Comparison of ENCODE assay signal across 8 cellular contexts in the genomic region with DNA sequence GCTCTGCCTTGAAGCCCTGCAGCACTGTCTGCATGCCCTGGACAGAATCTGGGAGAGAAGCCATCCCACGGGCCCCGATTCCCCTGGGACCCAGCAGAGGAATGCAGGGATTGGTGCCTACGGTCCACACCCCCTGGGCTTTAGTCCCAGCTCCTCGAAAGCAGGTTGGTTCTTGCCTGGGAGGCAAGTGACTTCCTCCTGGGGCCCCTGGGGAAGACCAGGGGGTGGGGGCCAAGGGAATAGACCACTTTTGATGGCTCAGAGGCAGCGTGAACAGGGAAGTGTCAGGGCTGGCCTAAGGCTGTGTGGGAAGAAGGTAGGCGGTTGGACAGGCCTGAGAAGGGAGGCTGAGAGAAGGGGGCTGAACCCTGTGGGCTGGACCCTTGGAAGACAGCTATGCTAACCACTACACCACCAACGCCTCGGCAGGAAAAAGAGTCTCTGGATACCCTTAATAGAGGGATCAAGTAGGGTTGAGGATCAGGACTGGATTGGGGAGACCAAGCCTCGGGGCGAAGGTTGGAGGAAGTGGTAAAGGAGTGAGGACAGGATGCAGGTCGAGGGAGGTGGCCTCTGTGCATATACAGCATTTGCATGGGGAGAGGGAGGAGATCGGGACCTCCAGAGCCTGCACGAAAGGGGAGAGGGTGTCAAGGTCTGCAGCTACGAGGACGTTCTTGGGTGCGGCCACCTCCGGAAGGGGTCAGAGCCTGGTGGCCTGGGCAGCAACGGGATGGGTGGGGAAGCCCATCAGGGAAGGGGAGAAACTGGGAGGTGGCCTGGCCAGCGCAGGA. TPM values are rescaled to one million over a fixed set of nuclear protein-coding genes. Genes with fewer than 3 reads are reported as not detected.
DNase-seq lines count a peak whose midpoint lies in the region; ATAC-seq, FAIRE-seq and TF ChIP-seq lines count a peak whose summit lies in the region.

No MANE protein-coding gene starts in this region.

- FAIRE-seq in A549 (lab: Jason Lieb, UNC), result no peak

- H3K27ac Mint-ChIP-seq in activated T-helper 2 cell treated with anti-CD3 and anti-CD28 coated beads, Interferon-gamma antibody, Interleukin-2, Interleukin-4, amounts not matched to agents 10 μg/mL and 5 μg/mL and 100 μg/mL, durations not matched to agents 14 hours and 24 hours and 36 hours, result peak overlapping the region; percentile 95

- no peak for TF ChIP-seq EP300 in A549 (IDR thresholded peaks at IDR 0.05)

- H3K4me3 Mint-ChIP-seq in activated T-helper 2 cell treated with anti-CD3 and anti-CD28 coated beads, Interferon-gamma antibody, Interleukin-2, Interleukin-4, amounts not matched to agents 10 μg/mL and 5 μg/mL and 100 μg/mL, durations not matched to agents 14 hours and 24 hours and 36 hours (ENCODE audit: low read depth), result peak overlapping the region; percentile 100

- POLR2A ChIA-PET in A549 (lab: Yijun Ruan, JAX), result no interaction called here

- peak overlapping the region; percentile 86 to 94 for H3K27ac ChIP-seq in A549
- peak overlapping the region; percentile 89 to 97 (median 94) for H3K27ac ChIP-seq in heart right ventricle
- peak overlapping the region; percentile 86 for H3K27ac ChIP-seq in rectal smooth muscle tissue (ENCODE audit: low read depth, low read length)

- H3K27me3 Mint-ChIP-seq in activated T-helper 2 cell treated with anti-CD3 and anti-CD28 coated beads, Interferon-gamma antibody, Interleukin-2, Interleukin-4, amounts not matched to agents 10 μg/mL and 5 μg/mL and 100 μg/mL, durations not matched to agents 14 hours and 24 hours and 36 hours (ENCODE audit: low read depth), result no peaks in the 10 kb centered on the region

- peak overlapping the region; percentile 95 for H3K4me2 ChIP-seq in A549

- peak overlapping the region; percentile 79 for H3K4me3 ChIP-seq in A549
- peak overlapping the region; percentile 81 for H3K4me3 ChIP-seq in GM12865 (ENCODE audit: low read depth, low read length)
- H3K4me3 ChIP-seq in heart right ventricle, result peak overlapping the region; percentile 76 to 97 (median 91)
- peak overlapping the region; percentile 87 for H3K4me3 ChIP-seq in rectal smooth muscle tissue (ENCODE audit: low read length)

- H3K4me1 ChIP-seq in A549, result peaks cover 33% of the 10 kb centered on the region
- H3K4me1 ChIP-seq in heart right ventricle, result peaks cover 10 to 39% (median 24%) of the 10 kb centered on the region in 9 donors
- H3K4me1 ChIP-seq in rectal smooth muscle tissue (ENCODE audit: control insufficient read depth, insufficient read depth, low read length), result peaks cover 8% of the 10 kb centered on the region

- TF ChIP-seq POLR2A in A549 (IDR thresholded peaks at IDR 0.05; ENCODE audit: low read length), result no peak

- intact Hi-C loops in activated T-helper 2 cell treated with anti-CD3 and anti-CD28 coated beads, Interferon-gamma antibody, Interleukin-2, Interleukin-4, amounts not matched to agents 10 μg/mL and 5 μg/mL and 100 μg/mL, durations not matched to agents 14 hours and 24 hours and 36 hours (cut with micrococcal nuclease), result loop anchor here (1.0 to 5.0 kb wide), 3 partner anchors 53 to 356 kb away; a partner anchor contains a TSS
- intact Hi-C loops in heart right ventricle (cut with DNase I), result loop anchor here in 3 of 10 donors (5.0 kb wide), 2 partner anchors 46 to 51 kb away; a partner anchor contains a TSS

- H3K9ac ChIP-seq in rectal smooth muscle tissue (ENCODE audit: low read length), result peak overlapping the region; percentile 74

- CTCF ChIA-PET in A549 (lab: Yijun Ruan, JAX), result interaction anchor here (1.1 to 2.3 kb wide), 6 partner anchors 9 to 153 kb away, joined by 3 to 8 read pairs (median 5); a partner anchor contains a TSS

- 2% methylated on average over 19 of the region's 19 CpGs for WGBS in A549 (ENCODE audit: missing lambda C conversion rate)
- 2 to 3% methylated on average over 19 of the region's 19 CpGs for WGBS in heart right ventricle, 2 donors

- peaks cover 12% of the 10 kb centered on the region for H3K4me1 Mint-ChIP-seq in activated T-helper 2 cell treated with anti-CD3 and anti-CD28 coated beads, Interferon-gamma antibody, Interleukin-2, Interleukin-4, amounts not matched to agents 10 μg/mL and 5 μg/mL and 100 μg/mL, durations not matched to agents 14 hours and 24 hours and 36 hours (ENCODE audit: low read depth)

- DNase-seq in A549 (ENCODE audit: low read depth in 1 of 2, low spot score in 1 of 2) (no peak), GM12865 (ENCODE audit: low read depth) (peak; percentile 79), HK-2 (ENCODE audit: unreplicated experiment) (peak; percentile 28), heart right ventricle (peak in 1 of 2 donors; percentile 41), activated gamma-delta T cell treated with Interleukin-2 at 50 U/mL for 16 hours (no peak)
- DNase-seq in activated T-helper 2 cell treated with anti-CD3 and anti-CD28 coated beads, Interferon-gamma antibody, Interleukin-2, Interleukin-4, amounts not matched to agents 10 μg/mL and 5 μg/mL and 100 μg/mL, durations not matched to agents 14 hours and 24 hours and 36 hours (ENCODE audit: low spot score), result peak; percentile 30

- TF ChIP-seq CTCF in A549 (IDR thresholded peaks at IDR 0.05), result no peak
- TF ChIP-seq CTCF in GM12865 (IDR thresholded peaks at IDR 0.05; ENCODE audit: insufficient read depth, low read depth, low read length, missing control alignments), result no peak
- TF ChIP-seq CTCF in heart right ventricle (IDR thresholded peaks at IDR 0.05), result no peak

- H3K36me3 ChIP-seq in heart right ventricle (peaks cover 0 to 43% (median 18%) of the 10 kb centered on the region in 9 donors), rectal smooth muscle tissue (ENCODE audit: control insufficient read depth, insufficient read depth, low read length) (peaks cover 19% of the 10 kb centered on the region)

- TF ChIP-seq RAD21 in A549 (conservative IDR thresholded peaks at IDR 0.05 in 1 of 2, IDR thresholded peaks at IDR 0.05 in 1 of 2), result no peak

- no peaks in the 10 kb centered on the region for H3K9me3 Mint-ChIP-seq in activated T-helper 2 cell treated with anti-CD3 and anti-CD28 coated beads, Interferon-gamma antibody, Interleukin-2, Interleukin-4, amounts not matched to agents 10 μg/mL and 5 μg/mL and 100 μg/mL, durations not matched to agents 14 hours and 24 hours and 36 hours

- H3K9me3 ChIP-seq in A549 (no peaks in the 10 kb centered on the region), heart right ventricle (no peaks in the 10 kb centered on the region)

- 0 out of 6 replicates have a peak, but pooled peaks of 1 of the 2 experiments have one; percentile 3 for ATAC-seq in A549
- peak in 5 of 8 donors; percentile 0 to 14 (median 6) for ATAC-seq in heart right ventricle
- no peak for ATAC-seq in HG03095 (IDR thresholded peaks at IDR 0.05; ENCODE audit: unreplicated experiment)

- H3K36me3 Mint-ChIP-seq in activated T-helper 2 cell treated with anti-CD3 and anti-CD28 coated beads, Interferon-gamma antibody, Interleukin-2, Interleukin-4, amounts not matched to agents 10 μg/mL and 5 μg/mL and 100 μg/mL, durations not matched to agents 14 hours and 24 hours and 36 hours (ENCODE audit: low read depth), result peaks cover 27% of the 10 kb centered on the region

- no peaks in the 10 kb centered on the region for H3K27me3 ChIP-seq in heart right ventricle
- no peaks in the 10 kb centered on the region for H3K27me3 ChIP-seq in rectal smooth muscle tissue (ENCODE audit: control insufficient read depth, insufficient read depth, low read length)

TF ChIP-seq in A549, 52 proteins besides CTCF, POLR2A, EP300 and RAD21 (continues in another document):
- TF ChIP-seq PHF8 (IDR thresholded peaks at IDR 0.05; ENCODE audit: borderline replicate concordance, low read depth), result no peak
- TF ChIP-seq, protein P1, sequence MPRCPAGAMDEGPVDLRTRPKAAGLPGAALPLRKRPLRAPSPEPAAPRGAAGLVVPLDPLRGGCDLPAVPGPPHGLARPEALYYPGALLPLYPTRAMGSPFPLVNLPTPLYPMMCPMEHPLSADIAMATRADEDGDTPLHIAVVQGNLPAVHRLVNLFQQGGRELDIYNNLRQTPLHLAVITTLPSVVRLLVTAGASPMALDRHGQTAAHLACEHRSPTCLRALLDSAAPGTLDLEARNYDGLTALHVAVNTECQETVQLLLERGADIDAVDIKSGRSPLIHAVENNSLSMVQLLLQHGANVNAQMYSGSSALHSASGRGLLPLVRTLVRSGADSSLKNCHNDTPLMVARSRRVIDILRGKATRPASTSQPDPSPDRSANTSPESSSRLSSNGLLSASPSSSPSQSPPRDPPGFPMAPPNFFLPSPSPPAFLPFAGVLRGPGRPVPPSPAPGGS (IDR thresholded peaks at IDR 0.05), result no peak
- no peak for TF ChIP-seq EHMT2 (IDR thresholded peaks at IDR 0.05; ENCODE audit: low read depth)
- no peak for TF ChIP-seq FOXS1 (CRISPR knock-in tag; IDR thresholded peaks at IDR 0.05)
- no peak for TF ChIP-seq JUNB (IDR thresholded peaks at IDR 0.05)
- TF ChIP-seq SREBF2 (IDR thresholded peaks at IDR 0.05), result no peak
- no peak for TF ChIP-seq POLR2AphosphoS2 (conservative IDR thresholded peaks at IDR 0.05; ENCODE audit: low read length)
- TF ChIP-seq RNF2 (IDR thresholded peaks at IDR 0.05; ENCODE audit: borderline replicate concordance, low read depth), result no peak
- TF ChIP-seq KDM1A (IDR thresholded peaks at IDR 0.05; ENCODE audit: low read depth), result no peak
- TF ChIP-seq FOSL2 (IDR thresholded peaks at IDR 0.05), result no peak
- no peak for TF ChIP-seq FOSL2 (CRISPR knock-in tag; IDR thresholded peaks at IDR 0.05)

RNA-seq across cellular contexts. Expression of a gene that starts 0.8 kb away (rescaled TPM):
- 10.1 and 16.3 TPM in 2 replicates for polyA plus RNA-seq in A549 (2011; rRNA removed)
- polyA plus RNA-seq in A549 (2012; cell fraction: cytosol; rRNA removed), result 25.3 and 40.1 TPM in 2 replicates
- polyA plus RNA-seq in A549 (2012; cell fraction: nucleus; rRNA removed), result 59.4 and 64.0 TPM in 2 replicates
- polyA plus RNA-seq in A549 (2017; fragmentation: RNase III; extraction: RNeasy Plus Mini Kit Qiagen cat#74134 plus additional on column Dnase treatment), result 52.8 to 65.9 TPM (median 53.5 TPM) in 3 replicates
- 19.5 and 23.4 TPM in 2 replicates for polyA minus RNA-seq in A549 (2011; rRNA and poly(A)+ RNA removed)
- total RNA-seq in activated T-helper 2 cell treated with anti-CD3 and anti-CD28 coated beads, Interferon-gamma antibody, Interleukin-2, Interleukin-4, amounts not matched to agents 10 μg/mL and 5 μg/mL and 100 μg/mL, durations not matched to agents 14 hours and 24 hours and 36 hours, result 84.8 and 87.2 TPM in 2 replicates
- total RNA-seq in heart right ventricle, result 10 to 100 TPM; 34.2 to 52.2 (median 45.0) TPM
- 10 to 100 TPM; 34.0 to 42.2 TPM for polyA plus RNA-seq in heart right ventricle

RNA-seq across cellular contexts. Expression of a gene that starts 52.7 kb away (rescaled TPM):
- polyA plus RNA-seq in A549 (2011; rRNA removed), result 62.1 and 63.3 TPM in 2 replicates
- polyA plus RNA-seq in A549 (2012; cell fraction: cytosol; rRNA removed), result 191 and 198 TPM in 2 replicates
- 105 and 146 TPM in 2 replicates for polyA plus RNA-seq in A549 (2012; cell fraction: nucleus; rRNA removed)
- polyA plus RNA-seq in A549 (2017; fragmentation: RNase III; extraction: RNeasy Plus Mini Kit Qiagen cat#74134 plus additional on column Dnase treatment), result 101 to 107 TPM (median 104 TPM) in 3 replicates
- polyA minus RNA-seq in A549 (2011; rRNA and poly(A)+ RNA removed), result 26.6 and 34.4 TPM in 2 replicates
- total RNA-seq in activated T-helper 2 cell treated with anti-CD3 and anti-CD28 coated beads, Interferon-gamma antibody, Interleukin-2, Interleukin-4, amounts not matched to agents 10 μg/mL and 5 μg/mL and 100 μg/mL, durations not matched to agents 14 hours and 24 hours and 36 hours, result 105 and 110 TPM in 2 replicates
- 10 to 100 TPM; 14.2 to 48.5 (median 21.1) TPM for total RNA-seq in heart right ventricle
- polyA plus RNA-seq in heart right ventricle, result 100 to 1,000 TPM in 1 of 2 donors, 10 to 100 TPM in 1; 28.2 to 211 TPM

Comparison
In these comparisons a context has a peak if more than half of its experiments do, and no peak if none do; other contexts are left out.
1. DNase-seq: peak in GM12865 (single experiment), HK-2 (single experiment) and activated T-helper 2 cell treated with anti-CD3 and anti-CD28 coated beads, Interferon-gamma antibody, Interleukin-2, Interleukin-4, amounts not matched to agents 10 μg/mL and 5 μg/mL and 100 μg/mL, durations not matched to agents 14 hours and 24 hours and 36 hours (single experiment); none in A549 (0 of 2) and activated gamma-delta T cell treated with Interleukin-2 at 50 U/mL for 16 hours (single experiment).
2. Peak in every context shown above with its lines, with median percentiles within 50 percentile points of each other: H3K27ac ChIP-seq and H3K4me3 ChIP-seq.